ENCODE assay signal across 1 cellular context in the genomic region with DNA sequence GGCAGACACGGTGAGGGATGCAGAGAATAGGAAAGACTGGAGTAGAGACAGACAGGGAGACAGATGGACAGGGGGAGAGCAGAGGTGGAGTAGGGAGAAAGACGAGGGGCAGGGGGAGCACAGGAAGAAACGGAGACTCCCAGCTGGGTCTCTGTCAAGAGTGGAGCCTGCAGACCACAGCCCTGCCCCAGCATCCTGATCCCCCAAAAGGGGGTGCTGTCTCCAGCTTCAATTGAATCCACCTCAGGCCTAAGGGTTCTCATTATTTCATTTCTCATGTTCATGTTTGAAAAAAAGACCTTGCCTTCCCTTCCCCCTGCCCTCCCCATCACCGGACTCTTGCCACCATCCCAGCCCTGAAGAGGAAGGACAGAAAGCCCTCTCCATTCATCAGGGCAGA.
TF ChIP-seq lines count a peak whose summit lies in the region.

No MANE protein-coding gene starts in this region.

TF ChIP-seq in K562, 482 proteins besides CTCF, POLR2A, EP300 and RAD21 (continued from another document):
- TF ChIP-seq, protein P1, sequence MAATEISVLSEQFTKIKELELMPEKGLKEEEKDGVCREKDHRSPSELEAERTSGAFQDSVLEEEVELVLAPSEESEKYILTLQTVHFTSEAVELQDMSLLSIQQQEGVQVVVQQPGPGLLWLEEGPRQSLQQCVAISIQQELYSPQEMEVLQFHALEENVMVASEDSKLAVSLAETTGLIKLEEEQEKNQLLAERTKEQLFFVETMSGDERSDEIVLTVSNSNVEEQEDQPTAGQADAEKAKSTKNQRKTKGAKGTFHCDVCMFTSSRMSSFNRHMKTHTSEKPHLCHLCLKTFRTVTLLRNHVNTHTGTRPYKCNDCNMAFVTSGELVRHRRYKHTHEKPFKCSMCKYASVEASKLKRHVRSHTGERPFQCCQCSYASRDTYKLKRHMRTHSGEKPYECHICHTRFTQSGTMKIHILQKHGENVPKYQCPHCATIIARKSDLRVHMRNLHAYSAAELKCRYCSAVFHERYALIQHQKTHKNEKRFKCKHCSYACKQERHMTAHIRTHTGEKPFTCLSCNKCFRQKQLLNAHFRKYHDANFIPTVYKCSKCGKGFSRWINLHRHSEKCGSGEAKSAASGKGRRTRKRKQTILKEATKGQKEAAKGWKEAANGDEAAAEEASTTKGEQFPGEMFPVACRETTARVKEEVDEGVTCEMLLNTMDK (IDR thresholded peaks at IDR 0.05; ENCODE audit: borderline replicate concordance, insufficient read depth, low read depth, low read length, poor library complexity, severe bottlenecking) = peak; percentile 16
